Comparison of ENCODE assay signal across 8 cellular contexts in the genomic region with DNA sequence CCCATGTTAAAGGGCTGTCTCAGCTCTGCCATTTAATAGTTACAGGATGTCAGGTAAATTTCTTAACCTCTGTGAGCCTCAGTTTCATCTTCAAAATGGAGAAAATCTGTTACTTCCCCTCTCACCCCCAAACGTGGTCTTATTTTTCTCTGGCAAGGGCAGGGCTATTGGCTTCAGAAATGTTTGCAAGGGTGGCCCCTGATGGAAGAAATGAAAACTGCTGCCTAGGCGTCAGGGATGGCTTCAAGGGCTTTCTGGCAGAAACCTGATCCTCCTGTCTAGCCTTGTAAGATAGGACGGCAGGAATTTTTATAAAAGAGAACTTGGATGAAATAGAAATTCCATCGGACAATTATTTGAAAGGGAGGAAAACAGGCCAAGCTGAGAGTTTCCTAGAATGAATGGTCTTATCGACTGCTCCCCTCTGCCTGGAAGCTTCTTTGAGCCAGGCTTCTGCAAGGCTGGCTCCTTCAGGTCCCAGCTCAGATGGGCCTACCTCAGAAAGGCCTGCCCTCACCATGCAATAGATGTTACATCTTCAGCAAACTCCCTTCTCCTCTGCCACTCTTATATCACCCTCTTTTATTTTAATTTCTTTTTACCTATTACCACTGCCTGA. TPM values are rescaled to one million over a fixed set of nuclear protein-coding genes. Genes with fewer than 3 reads are reported as not detected.
DNase-seq lines count a peak whose midpoint lies in the region; ATAC-seq and TF ChIP-seq lines count a peak whose summit lies in the region.

No MANE protein-coding gene starts in this region.

- H3K27me3 Mint-ChIP-seq in T-cell (no peaks in the 10 kb centered on the region), brain (no peaks in the 10 kb centered on the region)

- H3K36me3 ChIP-seq in kidney epithelial cell (ENCODE audit: control insufficient read depth, insufficient read depth, low read length), result no peaks in the 10 kb centered on the region
- no peaks in the 10 kb centered on the region for H3K36me3 ChIP-seq in effector memory CD4-positive, alpha-beta T cell (ENCODE audit: control insufficient read depth, insufficient read depth, low read length)

- TF ChIP-seq CTCF in brain (conservative IDR thresholded peaks at IDR 0.05), result peak; percentile 78 to 82
- peak; percentile 87 for TF ChIP-seq CTCF in kidney epithelial cell (IDR thresholded peaks at IDR 0.05; ENCODE audit: insufficient read depth, low read length, poor library complexity, severe bottlenecking)

- POLR2A ChIA-PET in T-cell (lab: Charles Lee), result no interaction called here

- no peak overlapping the region for H3K27ac ChIP-seq in effector memory CD4-positive, alpha-beta T cell (ENCODE audit: insufficient read depth, low read length, poor library complexity, severe bottlenecking)

- H3K27ac Mint-ChIP-seq in T-cell, result no peak overlapping the region
- H3K27ac Mint-ChIP-seq in brain, result peak overlapping the region in 3 of 5 experiments; percentile 38 to 84 (median 38)

- H3K9me3 Mint-ChIP-seq in T-cell (no peaks in the 10 kb centered on the region), brain (peaks cover 0 to 3% (median 0%) of the 10 kb centered on the region in 5 experiments)

- ATAC-seq in GM21447 (IDR thresholded peaks at IDR 0.05; ENCODE audit: unreplicated experiment) (peak; percentile 80), T-cell (replicated peaks in 1 of 4) (peak in 3 of 4 experiments; percentile 51 to 75 (median 71))

- H3K9me3 ChIP-seq in effector memory CD4-positive, alpha-beta T cell (ENCODE audit: control insufficient read depth, low read length), result no peaks in the 10 kb centered on the region

- H3K36me3 Mint-ChIP-seq in T-cell (no peaks in the 10 kb centered on the region), brain (no peaks in the 10 kb centered on the region)

- H3K27me3 ChIP-seq in kidney epithelial cell (ENCODE audit: control insufficient read depth, insufficient read depth, low read length), result no peaks in the 10 kb centered on the region
- H3K27me3 ChIP-seq in effector memory CD4-positive, alpha-beta T cell (replicated peaks; ENCODE audit: control insufficient read depth, insufficient read depth, low read length, poor library complexity, severe bottlenecking), result no peaks in the 10 kb centered on the region

- H3K4me1 Mint-ChIP-seq in T-cell (no peaks in the 10 kb centered on the region), brain (peaks cover 19% of the 10 kb centered on the region)

- no peak overlapping the region for H3K4me3 ChIP-seq in kidney epithelial cell (ENCODE audit: low read depth, low read length)
- no peak overlapping the region for H3K4me3 ChIP-seq in effector memory CD4-positive, alpha-beta T cell (ENCODE audit: insufficient read depth, low read depth, low read length, poor library complexity, severe bottlenecking)

- in situ Hi-C loops in Caki2 (cut with HindIII; ENCODE audit: low pct_unique_long_range_greater_than_20kb, low sequenced_read_pairs), result no loop called here

- H3K4me1 ChIP-seq in effector memory CD4-positive, alpha-beta T cell (ENCODE audit: control insufficient read depth, insufficient read depth, low read length, poor library complexity, severe bottlenecking), result no peaks in the 10 kb centered on the region

- DNase-seq in Caki2 (ENCODE audit: low read depth) (peak; percentile 56), NAMALWA (ENCODE audit: low spot score) (peak; percentile 83), T-cell (peak in 30 of 34 experiments; percentile 3 to 52 (median 24)), kidney epithelial cell (ENCODE audit: low read depth) (no peak)
- DNase-seq in stimulated activated CD4-positive, alpha-beta T cell treated with anti-CD3 and anti-CD28 coated beads, Interleukin-4, amount 100 ng/mL, for 4 hours, result peak; percentile 2 to 19
- no peak for DNase-seq in effector memory CD4-positive, alpha-beta T cell

- no peak overlapping the region for H3K4me3 Mint-ChIP-seq in T-cell
- no peak overlapping the region for H3K4me3 Mint-ChIP-seq in brain

- CTCF ChIA-PET in T-cell (lab: Charles Lee), result interaction anchor here (0.5 to 3.1 kb wide), 3 partner anchors 85 to 274 kb away, joined by 3 to 9 read pairs (median 3); no protein-coding TSS in a partner anchor

RNA-seq across cellular contexts. Expression of a gene that starts 43.0 kb away (rescaled TPM):
- 9.8 and 12.3 TPM in 2 replicates for total RNA-seq in Caki2 (2014; rRNA removed; shearing (Covaris generic); ENCODE audit: low replicate concordance)
- total RNA-seq in T-cell (10 to 100 TPM; 25.2 to 35.2 (median 29.0) TPM), kidney epithelial cell (10.9 and 15.8 TPM in 2 replicates)
- polyA plus RNA-seq in brain (ENCODE audit: insufficient read depth, low read depth, low replicate concordance), result 8.3 TPM

Comparison
In these comparisons a context has a peak if more than half of its experiments do, and no peak if none do; other contexts are left out.
1. DNase-seq: peak in Caki2 (single experiment), NAMALWA (single experiment), T-cell (30 of 34) and stimulated activated CD4-positive, alpha-beta T cell treated with anti-CD3 and anti-CD28 coated beads, Interleukin-4, amount 100 ng/mL, for 4 hours (2 of 2); none in kidney epithelial cell (single experiment) and effector memory CD4-positive, alpha-beta T cell (0 of 3).
2. H3K27ac Mint-ChIP-seq: peak in brain (3 of 5); none in T-cell (0 of 2).